ENCODE assay signal across 11 cellular contexts in genomic region chr5:126492939-126493338, GRCh38.
DNase-seq lines count a peak whose midpoint lies in the region; ATAC-seq and TF ChIP-seq lines count a peak whose summit lies in the region.
"Had no signal": no experiment of that assay in that cellular context is flagged by ENCODE, and none has a peak within 500 bp of the region (broad histone marks: within the 10 kb centered on the region; RNA-seq: fewer than 3 reads in every experiment).

No MANE protein-coding gene starts in this region.

- no peaks in the 10 kb centered on the region for H3K36me3 Mint-ChIP-seq in Caco-2 (ENCODE audit: insufficient read depth, unreplicated experiment)

- peak; percentile 26; the same call in 1 of the 2 replicates for TF ChIP-seq RAD21 in IMR-90 (IDR thresholded peaks at IDR 0.05; ENCODE audit: low read length)

- 70% methylated on average over 2 of the region's 8 CpGs; no CpG with 5 or more reads in 1 of the 2 experiments for WGBS in IMR-90 (ENCODE audit: extremely low coverage in 2 of 2, insufficient read length in 1 of 2), 2 experiments

- no peak overlapping the region for H3K4me3 Mint-ChIP-seq in Caco-2 (ENCODE audit: unreplicated experiment)
- H3K4me3 Mint-ChIP-seq: immature natural killer cell had no signal

- no peak for ATAC-seq in IMR-90 (ENCODE audit: low read depth)
- ATAC-seq in left lobe of liver = peak; percentile 47

- H4K8ac ChIP-seq in IMR-90 (ENCODE audit: low read depth in 2 of 2, low read length in 2 of 2) = no peak overlapping the region

- H3K4me3 ChIP-seq in Caco-2 (ENCODE audit: low read depth, low read length) = no peak overlapping the region
- no peak overlapping the region for H3K4me3 ChIP-seq in IMR-90 (ENCODE audit: insufficient read depth, low read depth, low read length)
- no peak overlapping the region for H3K4me3 ChIP-seq in astrocyte of the spinal cord (ENCODE audit: low read depth, low read length)

- no peak overlapping the region for H2BK15ac ChIP-seq in IMR-90 (ENCODE audit: low read depth, low read length)

- H3K18ac ChIP-seq in IMR-90 (ENCODE audit: low read depth, low read length) = no peak overlapping the region

- no peaks in the 10 kb centered on the region for H4K20me1 ChIP-seq in IMR-90 (ENCODE audit: insufficient read depth, low read length)

- no peak for TF ChIP-seq POLR2A in IMR-90 (IDR thresholded peaks at IDR 0.05; ENCODE audit: low read depth, low read length)

- H3K14ac ChIP-seq in IMR-90 (replicated peaks; ENCODE audit: low read depth, low read length) = no peak overlapping the region

- TF ChIP-seq CTCF in Caco-2 (IDR thresholded peaks at IDR 0.05; ENCODE audit: insufficient read depth in 1 of 2, low read depth in 1 of 2, low read length in 1 of 2, severe bottlenecking in 1 of 2, unreplicated experiment in 1 of 2) (peak; percentile 57 to 80), IMR-90 (conservative IDR thresholded peaks at IDR 0.05; ENCODE audit: low read depth, low read length) (peak; percentile 32), astrocyte of the spinal cord (IDR thresholded peaks at IDR 0.05; ENCODE audit: low read depth, low read length) (peak; percentile 34)

- no peak overlapping the region for H2AFZ ChIP-seq in IMR-90 (replicated peaks; ENCODE audit: low read length, poor library complexity)

- BruUV-seq in Caco-2 (replicated peaks; lab: Mats Ljungman, UMichigan) = no TSS peak
- no TSS peak for BruUV-seq in IMR-90 (replicated peaks; lab: Mats Ljungman, UMichigan)

- H2BK5ac ChIP-seq in IMR-90 (ENCODE audit: low read depth, low read length, poor library complexity, severe bottlenecking) = no peak overlapping the region

- no peak overlapping the region for H4K5ac ChIP-seq in IMR-90 (ENCODE audit: low read depth, low read length)

- intact Hi-C loops in Caco-2 (cut with micrococcal nuclease; ENCODE audit: unreplicated experiment) = loop anchor here (1.0 to 2.0 kb wide), 3 partner anchors 28 to 139 kb away; partner anchors contain the start of gene GRAMD2B
- intact Hi-C loops in IMR-90 (cut with micrococcal nuclease) = no loop called here

- CTCF ChIA-PET in Caco-2 (lab: Charles Lee) = interaction anchor here (1.0 to 1.3 kb wide), 3 partner anchors 127 to 154 kb away, joined by 3 read pairs; no protein-coding TSS in a partner anchor
- CTCF ChIA-PET in IMR-90 (lab: Yijun Ruan, JAX) = interaction anchor here (0.9 kb wide), 1 partner anchor 19 kb away, joined by 3 read pairs; no protein-coding TSS in a partner anchor

- in situ Hi-C loops in IMR-90 (cut with MboI; ENCODE audit: low sequenced_read_pairs) (no loop called here), astrocyte of the spinal cord (cut with HindIII; ENCODE audit: low sequenced_read_pairs) (no loop called here)

- H2BK120ac ChIP-seq in IMR-90 (ENCODE audit: low read depth, low read length) = no peak overlapping the region

- H3K4me1 ChIP-seq in Caco-2 (no peaks in the 10 kb centered on the region), IMR-90 (ENCODE audit: control insufficient read depth, insufficient read depth, low read length) (no peaks in the 10 kb centered on the region)

- H3K56ac ChIP-seq in IMR-90 (ENCODE audit: extremely low read depth, insufficient read depth, low read length) = no peak overlapping the region

- H2BK20ac ChIP-seq in IMR-90 (ENCODE audit: low read depth, low read length) = no peak overlapping the region

- no peaks in the 10 kb centered on the region for H3K27me3 Mint-ChIP-seq in Caco-2 (ENCODE audit: insufficient read depth, unreplicated experiment)

- H3K4me2 ChIP-seq in IMR-90 (ENCODE audit: low read depth, low read length) = no peak overlapping the region

- H3K9ac ChIP-seq in IMR-90 (ENCODE audit: low read depth, low read length) = no peak overlapping the region

- no peak overlapping the region for H3K27ac ChIP-seq in IMR-90 (ENCODE audit: insufficient read depth, low read length)

- H2AK5ac ChIP-seq in IMR-90 (ENCODE audit: low read depth, low read length) = no peak overlapping the region

- H2AK9ac ChIP-seq in IMR-90 (replicated peaks; ENCODE audit: low read depth, low read length, poor library complexity) = no peak overlapping the region

- H3K36me3 ChIP-seq in Caco-2 (ENCODE audit: control insufficient read depth, insufficient read depth, low read length) (no peaks in the 10 kb centered on the region; the same call in 1 of the 2 replicates), IMR-90 (ENCODE audit: control insufficient read depth, insufficient read depth, low read length) (peaks cover 16% of the 10 kb centered on the region)

- no peaks in the 10 kb centered on the region for H3K79me1 ChIP-seq in IMR-90 (ENCODE audit: low read depth in 1 of 2, low read length in 2 of 2)

- DNase-seq in Caco-2 (peak; percentile 50 to 51), IMR-90 (peak; percentile 40), astrocyte of the spinal cord (ENCODE audit: low read depth, low spot score) (no peak), left lobe of liver (ENCODE audit: low spot score) (no peak), NCI-H2081 treated with DMSO at 0.1 percent for 48 hours (lab: John Stamatoyannopoulos, UW) (no peak), HK-2 (ENCODE audit: unreplicated experiment) (no peak)
- no peak for DNase-seq in activated effector memory CD4-positive, alpha-beta T cell treated with anti-CD3 and anti-CD28 coated beads, Interleukin-2, amount 50 U/mL, for 16 hours
- DNase-seq in activated effector memory CD4-positive, alpha-beta T cell treated with Interleukin-2 at 50 U/mL for 16 hours = no peak
- DNase-seq: activated CD4-positive, alpha-beta T cell treated with anti-CD3 and anti-CD28 coated beads, Interleukin-2, amount 50 U/mL, for 1 hour; DMS79; immature natural killer cell had no signal

- no peak overlapping the region for H4K91ac ChIP-seq in IMR-90 (ENCODE audit: insufficient read depth, low read depth, low read length)

- dilution Hi-C loops in IMR-90 (cut with HindIII; ENCODE audit: low sequenced_read_pairs, unreplicated experiment) = no loop called here

- no peaks in the 10 kb centered on the region for H3K9me3 Mint-ChIP-seq in Caco-2 (ENCODE audit: unreplicated experiment)
- H3K9me3 Mint-ChIP-seq: immature natural killer cell had no signal

- H3K4me1 Mint-ChIP-seq in Caco-2 (ENCODE audit: low read depth, unreplicated experiment) = no peaks in the 10 kb centered on the region
- H3K4me1 Mint-ChIP-seq: immature natural killer cell had no signal

- H3K27me3 ChIP-seq in Caco-2 (replicated peaks; ENCODE audit: control insufficient read depth, insufficient read depth, low read length) (no peaks in the 10 kb centered on the region), IMR-90 (ENCODE audit: control insufficient read depth, insufficient read depth, low read length) (no peaks in the 10 kb centered on the region)

- no peak overlapping the region for H3K23ac ChIP-seq in IMR-90 (ENCODE audit: low read depth, low read length)

- POLR2A ChIA-PET in Caco-2 (lab: Charles Lee) = no interaction called here
- POLR2A ChIA-PET in IMR-90 (lab: Charles Lee; ENCODE audit: unreplicated experiment) = no interaction called here

- H3K9me3 ChIP-seq in Caco-2 (no peaks in the 10 kb centered on the region), IMR-90 (ENCODE audit: control insufficient read depth, insufficient read depth, low read length) (no peaks in the 10 kb centered on the region)

- H3K27ac Mint-ChIP-seq in Caco-2 (ENCODE audit: unreplicated experiment) = no peak overlapping the region
- H3K27ac Mint-ChIP-seq: immature natural killer cell had no signal

- H3K9me1 ChIP-seq in IMR-90 (ENCODE audit: insufficient read depth, low read length) = 0 out of 2 replicates have a peak, but pooled peaks cover 3% of the 10 kb centered on the region

- H3K4ac ChIP-seq in IMR-90 (ENCODE audit: low read depth, low read length) = no peak overlapping the region

TF ChIP-seq in IMR-90, 13 proteins besides CTCF, POLR2A, EP300 and RAD21:
- TF ChIP-seq FOS (IDR thresholded peaks at IDR 0.05; ENCODE audit: low read depth, low read length) (no peak), CEBPB (IDR thresholded peaks at IDR 0.05; ENCODE audit: low read depth, low read length) (0 out of 2 replicates have a peak, but pooled peaks have one; percentile 24)
TF ChIP-seq in IMR-90: peak in this region for 1.

Comparison
In these comparisons a context has a peak if more than half of its experiments do, and no peak if none do; other contexts are left out.
1. DNase-seq: peak in Caco-2 (2 of 2) and IMR-90 (single experiment); none in astrocyte of the spinal cord (single experiment), left lobe of liver (single experiment), NCI-H2081 treated with DMSO at 0.1 percent for 48 hours (single experiment), HK-2 (single experiment), activated effector memory CD4-positive, alpha-beta T cell treated with anti-CD3 and anti-CD28 coated beads, Interleukin-2, amount 50 U/mL, for 16 hours (single experiment) and activated effector memory CD4-positive, alpha-beta T cell treated with Interleukin-2 at 50 U/mL for 16 hours (single experiment).
2. Peak in every context shown above with its lines, with median percentiles within 50 percentile points of each other: CTCF ChIP-seq.